1 cellular context compared by ENCODE assay signal in the genomic region with DNA sequence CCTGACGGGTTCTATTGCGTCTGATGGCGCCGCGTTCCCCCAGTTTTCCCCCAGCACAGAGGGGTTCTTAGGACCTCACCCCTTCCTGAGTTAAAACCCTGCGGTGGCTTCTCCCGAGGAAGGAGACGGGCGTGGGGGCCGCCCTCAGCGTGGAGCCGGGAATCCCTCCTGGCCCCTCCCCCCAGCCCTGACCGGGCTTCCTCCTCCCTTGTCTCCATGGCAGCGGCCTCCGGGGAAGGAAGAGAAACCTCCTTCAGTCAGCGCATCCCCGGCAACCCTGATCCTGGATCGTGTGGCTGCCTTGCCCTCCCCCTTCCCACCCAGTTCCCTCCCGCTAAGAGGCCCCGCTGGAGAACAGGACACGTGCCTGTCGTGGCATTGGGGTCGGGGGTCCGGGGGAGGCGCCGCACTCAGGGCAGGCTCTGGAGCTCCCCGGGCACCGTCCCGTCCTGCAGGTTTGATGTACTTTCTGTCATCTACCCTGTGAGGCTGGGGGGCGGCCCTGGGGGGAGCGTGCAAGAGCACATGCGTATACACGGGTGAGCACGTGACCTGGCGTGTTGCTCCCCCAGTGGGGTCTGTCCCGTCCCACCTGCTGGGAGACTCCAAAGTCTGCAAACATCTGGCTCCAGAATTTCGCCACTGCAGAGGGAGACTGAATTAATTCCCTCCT.
TF ChIP-seq lines count a peak whose summit lies in the region.

No MANE protein-coding gene starts in this region.

TF ChIP-seq in HepG2, 621 proteins besides CTCF, POLR2A, EP300 and RAD21:
- TF ChIP-seq, protein P1, sequence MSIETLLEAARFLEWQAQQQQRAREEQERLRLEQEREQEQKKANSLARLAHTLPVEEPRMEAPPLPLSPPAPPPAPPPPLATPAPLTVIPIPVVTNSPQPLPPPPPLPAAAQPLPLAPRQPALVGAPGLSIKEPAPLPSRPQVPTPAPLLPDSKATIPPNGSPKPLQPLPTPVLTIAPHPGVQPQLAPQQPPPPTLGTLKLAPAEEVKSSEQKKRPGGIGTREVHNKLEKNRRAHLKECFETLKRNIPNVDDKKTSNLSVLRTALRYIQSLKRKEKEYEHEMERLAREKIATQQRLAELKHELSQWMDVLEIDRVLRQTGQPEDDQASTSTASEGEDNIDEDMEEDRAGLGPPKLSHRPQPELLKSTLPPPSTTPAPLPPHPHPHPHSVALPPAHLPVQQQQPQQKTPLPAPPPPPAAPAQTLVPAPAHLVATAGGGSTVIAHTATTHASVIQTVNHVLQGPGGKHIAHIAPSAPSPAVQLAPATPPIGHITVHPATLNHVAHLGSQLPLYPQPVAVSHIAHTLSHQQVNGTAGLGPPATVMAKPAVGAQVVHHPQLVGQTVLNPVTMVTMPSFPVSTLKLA (IDR thresholded peaks at IDR 0.05) = peak; percentile 71
- 0 out of 3 replicates have a peak, but pooled peaks have one; percentile 16 for TF ChIP-seq MXI1 (IDR thresholded peaks at IDR 0.05; ENCODE audit: borderline replicate concordance, low read depth, low read length)
- TF ChIP-seq ZNF891 (CRISPR knock-in tag; IDR thresholded peaks at IDR 0.05) = no peak
- no peak for TF ChIP-seq KAT8 (CRISPR knock-in tag; IDR thresholded peaks at IDR 0.05)
